ENCODE assay signal across 9 cellular contexts in genomic region chr2:120108049-120108448, GRCh38.
DNase-seq lines count a peak whose midpoint lies in the region; ATAC-seq and TF ChIP-seq lines count a peak whose summit lies in the region.
"Had no signal": no experiment of that assay in that cellular context is flagged by ENCODE, and none has a peak within 500 bp of the region (broad histone marks: within the 10 kb centered on the region; RNA-seq: fewer than 3 reads in every experiment).

No MANE protein-coding gene starts in this region.

- H3K4me1 Mint-ChIP-seq in nephron progenitor cell, result no peaks in the 10 kb centered on the region

- ATAC-seq in HG02759 (IDR thresholded peaks at IDR 0.05; ENCODE audit: unreplicated experiment) (no peak), HG02973 (IDR thresholded peaks at IDR 0.05; ENCODE audit: unreplicated experiment) (no peak)

- DNase-seq in G401 (ENCODE audit: low spot score) (peak; percentile 90), NCI-H69 (lab: John Stamatoyannopoulos, UW) (peak; percentile 44), fibroblast of mammary gland (ENCODE audit: low read depth) (peak; percentile 91), retinal pigment epithelial cell (ENCODE audit: low read depth) (peak; percentile 39), nephron progenitor cell (no peak), occipital lobe (lab: John Stamatoyannopoulos, UW) (no peak)
- DNase-seq: T1000 had no signal

- in situ Hi-C loops in G401 (cut with HindIII; ENCODE audit: low sequenced_read_pairs), result no loop called here

- peaks cover 34% of the 10 kb centered on the region for H3K36me3 Mint-ChIP-seq in nephron progenitor cell (ENCODE audit: low read depth)

- H3K9me3 Mint-ChIP-seq in nephron progenitor cell, result no peaks in the 10 kb centered on the region

- H3K4me3 Mint-ChIP-seq in nephron progenitor cell, result no peak overlapping the region

- H3K27ac Mint-ChIP-seq in nephron progenitor cell, result no peak overlapping the region

- H3K4me3 ChIP-seq in fibroblast of mammary gland (ENCODE audit: control insufficient read depth, low read depth, low read length), result no peak overlapping the region
- H3K4me3 ChIP-seq in retinal pigment epithelial cell (ENCODE audit: low read length), result no peak overlapping the region

- no peak for TF ChIP-seq CTCF in fibroblast of mammary gland (conservative IDR thresholded peaks at IDR 0.05; ENCODE audit: control insufficient read depth, insufficient read depth, low read depth, low read length)
- TF ChIP-seq CTCF in retinal pigment epithelial cell (conservative IDR thresholded peaks at IDR 0.05; ENCODE audit: low read depth, low read length), result no peak
- TF ChIP-seq CTCF in nephron progenitor cell (IDR thresholded peaks at IDR 0.05), result no peak

- no peaks in the 10 kb centered on the region for H3K27me3 Mint-ChIP-seq in nephron progenitor cell (ENCODE audit: low read depth, poor library complexity)

Comparison
In these comparisons a context has a peak if more than half of its experiments do, and no peak if none do; other contexts are left out.
1. DNase-seq: peak in G401 (single experiment), NCI-H69 (single experiment), fibroblast of mammary gland (single experiment) and retinal pigment epithelial cell (single experiment); none in nephron progenitor cell (single experiment) and occipital lobe (single experiment).